Comparison of ENCODE assay signal across 12 cellular contexts in genomic region chr9:35798658-35799366, GRCh38. TPM values are rescaled to one million over a fixed set of nuclear protein-coding genes. Genes with fewer than 3 reads are reported as not detected.
DNase-seq lines count a peak whose midpoint lies in the region; ATAC-seq and TF ChIP-seq lines count a peak whose summit lies in the region.
"Had no signal": no experiment of that assay in that cellular context is flagged by ENCODE, and none has a peak within 500 bp of the region (broad histone marks: within the 10 kb centered on the region; RNA-seq: fewer than 3 reads in every experiment).

No MANE protein-coding gene starts in this region.

- H3K4me1 ChIP-seq in body of pancreas: no peaks in the 10 kb centered on the region
- H3K4me1 ChIP-seq: colonic mucosa had no signal

- H3K36me3 ChIP-seq in body of pancreas (replicated peaks in 1 of 2; ENCODE audit: insufficient read depth in 1 of 2, low read depth in 2 of 2): no peaks in the 10 kb centered on the region
- H3K36me3 ChIP-seq: colonic mucosa had no signal

- TF ChIP-seq CTCF in body of pancreas (IDR thresholded peaks at IDR 0.05): no peak

- H3K4me1 Mint-ChIP-seq in activated T-cell treated with anti-CD3 and anti-CD28 coated beads, Interleukin-2, amount 50 U/mL, for 4 hours (ENCODE audit: low read depth): peaks cover 20% of the 10 kb centered on the region

- H3K4me3 ChIP-seq in body of pancreas: no peak overlapping the region
- H3K4me3 ChIP-seq: colonic mucosa, SK-N-MC had no signal

- no peak for TF ChIP-seq POLR2A in body of pancreas (IDR thresholded peaks at IDR 0.05)

- H3K27ac ChIP-seq in body of pancreas: no peak overlapping the region
- H3K27ac ChIP-seq: colonic mucosa, SK-N-MC had no signal

- no peaks in the 10 kb centered on the region for H3K27me3 ChIP-seq in body of pancreas
- H3K27me3 ChIP-seq: colonic mucosa had no signal

- H3K9me3 Mint-ChIP-seq in activated T-cell treated with anti-CD3 and anti-CD28 coated beads, Interleukin-2, amount 50 U/mL, for 4 hours: no peaks in the 10 kb centered on the region
- H3K9me3 Mint-ChIP-seq: natural killer cell had no signal

- H3K36me3 Mint-ChIP-seq in activated T-cell treated with anti-CD3 and anti-CD28 coated beads, Interleukin-2, amount 50 U/mL, for 4 hours (ENCODE audit: insufficient read depth): peaks cover 24% of the 10 kb centered on the region
- H3K36me3 Mint-ChIP-seq: natural killer cell had no signal

- peak; percentile 51 for DNase-seq in AG08395 (ENCODE audit: low spot score)
- DNase-seq in activated T-cell treated with anti-CD3 and anti-CD28 coated beads, Interleukin-2, amount 50 U/mL, for 4 hours: no peak
- DNase-seq in left lobe of liver (ENCODE audit: low spot score): no peak
- DNase-seq in body of pancreas: no peak
- no peak for DNase-seq in pons (ENCODE audit: low spot score)
- DNase-seq in NOMO-1 treated with dmso at 0.1 percent for 144 hours (lab: John Stamatoyannopoulos, UW; ENCODE audit: unreplicated experiment): no peak
- DNase-seq: colonic mucosa, DMS79 treated with DMSO at 0.1 percent for 48 hours, natural killer cell had no signal

- intact Hi-C loops in body of pancreas (cut with DNase I): no loop called here

- 83 to 96% methylated on average over 4 of the region's 4 CpGs for WGBS in body of pancreas, 2 donors

- H3K27me3 Mint-ChIP-seq in activated T-cell treated with anti-CD3 and anti-CD28 coated beads, Interleukin-2, amount 50 U/mL, for 4 hours (ENCODE audit: low read depth): no peaks in the 10 kb centered on the region

- H3K9me3 ChIP-seq in body of pancreas: no peaks in the 10 kb centered on the region
- H3K9me3 ChIP-seq: colonic mucosa had no signal

- no peak overlapping the region for H3K4me3 Mint-ChIP-seq in activated T-cell treated with anti-CD3 and anti-CD28 coated beads, Interleukin-2, amount 50 U/mL, for 4 hours
- H3K4me3 Mint-ChIP-seq: natural killer cell had no signal

- ATAC-seq in HG02588 (IDR thresholded peaks at IDR 0.05; ENCODE audit: unreplicated experiment) (peak; percentile 47), left lobe of liver (peak; percentile 19), body of pancreas (no peak), GM18873 (IDR thresholded peaks at IDR 0.05; ENCODE audit: low FRiP score, unreplicated experiment) (no peak)
- ATAC-seq in activated T-cell treated with anti-CD3 and anti-CD28 coated beads, Interleukin-2, amount 50 U/mL, for 4 hours: peak; percentile 99

RNA-seq across cellular contexts. Expression of gene NPR2, which starts 7.4 kb away (rescaled TPM):
- total RNA-seq in activated T-cell treated with anti-CD3 and anti-CD28 coated beads, Interleukin-2, amount 50 U/mL, for 4 hours: 1 to 10 TPM; 4.4 to 5.3 (median 5.2) TPM
- 3.3 TPM for total RNA-seq in left lobe of liver
- 10 to 100 TPM in 1 of 2 donors, 1 to 10 TPM in 1; 5.4 to 20.1 TPM for total RNA-seq in body of pancreas

RNA-seq across cellular contexts. Expression of gene SPAG8, which starts 13.2 kb away (rescaled TPM):
- total RNA-seq in activated T-cell treated with anti-CD3 and anti-CD28 coated beads, Interleukin-2, amount 50 U/mL, for 4 hours: under 1 TPM; 0.27 to 0.48 (median 0.40) TPM
- total RNA-seq in left lobe of liver (0.50 TPM), body of pancreas (1 to 10 TPM in 1 of 2 donors, not detected in 1; 1.6 TPM)

RNA-seq across cellular contexts. Expression of gene HINT2, which starts 16.0 kb away (rescaled TPM):
- total RNA-seq in activated T-cell treated with anti-CD3 and anti-CD28 coated beads, Interleukin-2, amount 50 U/mL, for 4 hours: 10 to 100 TPM; 28.7 to 31.9 (median 30.0) TPM
- total RNA-seq in left lobe of liver: 71.5 TPM
- 10 to 100 TPM; 33.3 to 35.0 TPM for total RNA-seq in body of pancreas

RNA-seq across cellular contexts. Expression of gene FAM221B, which starts 29.7 kb away (rescaled TPM):
- not detected for total RNA-seq in activated T-cell treated with anti-CD3 and anti-CD28 coated beads, Interleukin-2, amount 50 U/mL, for 4 hours
- total RNA-seq in left lobe of liver: not detected
- total RNA-seq in body of pancreas: under 1 TPM in 1 of 2 donors, not detected in 1; 0.33 TPM
- total RNA-seq: natural killer cell had no signal

RNA-seq across cellular contexts. Expression of gene TMEM8B, which starts 30.2 kb away (rescaled TPM):
- total RNA-seq in activated T-cell treated with anti-CD3 and anti-CD28 coated beads, Interleukin-2, amount 50 U/mL, for 4 hours: 1 to 10 TPM; 1.5 to 1.9 (median 1.8) TPM
- 4.4 TPM for total RNA-seq in left lobe of liver
- total RNA-seq in body of pancreas: 1 to 10 TPM; 7.3 to 7.9 TPM

Comparison
In these comparisons a context has a peak if more than half of its experiments do, and no peak if none do; other contexts are left out.
1. ATAC-seq: peak in HG02588 (single experiment), activated T-cell treated with anti-CD3 and anti-CD28 coated beads, Interleukin-2, amount 50 U/mL, for 4 hours (2 of 2) and left lobe of liver (single experiment); none in body of pancreas (single experiment) and GM18873 (single experiment).